ENCODE assay signal across 9 cellular contexts in genomic region chr12:105106621-105107020, GRCh38. TPM values are rescaled to one million over a fixed set of nuclear protein-coding genes. Genes with fewer than 3 reads are reported as not detected.
DNase-seq lines count a peak whose midpoint lies in the region; ATAC-seq lines count a peak whose summit lies in the region.
"Had no signal": no experiment of that assay in that cellular context is flagged by ENCODE, and none has a peak within 500 bp of the region (broad histone marks: within the 10 kb centered on the region; RNA-seq: fewer than 3 reads in every experiment).

No MANE protein-coding gene starts in this region.

- peaks cover 0 to 2% of the 10 kb centered on the region in 2 donors for H3K9me3 Mint-ChIP-seq in activated T-cell treated with anti-CD3 and anti-CD28 coated beads, Interleukin-2, amount 50 U/mL, for 72 hours
- no peaks in the 10 kb centered on the region for H3K9me3 Mint-ChIP-seq in activated T-helper 17 cell treated with anti-CD3 and anti-CD28 coated beads, Interleukin-2, amount 50 U/mL, for 72 hours

- H3K9me3 ChIP-seq in thymus (ENCODE audit: control insufficient read depth) = no peaks in the 10 kb centered on the region

- H3K27ac Mint-ChIP-seq in activated T-cell treated with anti-CD3 and anti-CD28 coated beads, Interleukin-2, amount 50 U/mL, for 72 hours = no peak overlapping the region
- H3K27ac Mint-ChIP-seq in activated T-helper 17 cell treated with anti-CD3 and anti-CD28 coated beads, Interleukin-2, amount 50 U/mL, for 72 hours = no peak overlapping the region

- peak overlapping the region; percentile 94 for H3K4me3 ChIP-seq in thymus (ENCODE audit: low read length)

- peaks cover 5% of the 10 kb centered on the region for H3K4me1 ChIP-seq in thymus (ENCODE audit: control insufficient read depth, insufficient read depth, low read length)

- H3K36me3 ChIP-seq in thymus (ENCODE audit: control insufficient read depth, insufficient read depth) = no peaks in the 10 kb centered on the region

- peaks cover 17% of the 10 kb centered on the region for H3K27me3 Mint-ChIP-seq in activated T-cell treated with anti-CD3 and anti-CD28 coated beads, Interleukin-2, amount 50 U/mL, for 72 hours (ENCODE audit: low read depth)
- H3K27me3 Mint-ChIP-seq in activated T-helper 17 cell treated with anti-CD3 and anti-CD28 coated beads, Interleukin-2, amount 50 U/mL, for 72 hours = peaks cover 17% of the 10 kb centered on the region

- H3K27me3 ChIP-seq in thymus (ENCODE audit: control insufficient read depth, insufficient read depth) = no peaks in the 10 kb centered on the region
- H3K27me3 ChIP-seq: foreskin keratinocyte had no signal

- peaks cover 36% of the 10 kb centered on the region for H3K4me1 Mint-ChIP-seq in activated T-cell treated with anti-CD3 and anti-CD28 coated beads, Interleukin-2, amount 50 U/mL, for 72 hours (ENCODE audit: low read depth)
- H3K4me1 Mint-ChIP-seq in activated T-helper 17 cell treated with anti-CD3 and anti-CD28 coated beads, Interleukin-2, amount 50 U/mL, for 72 hours = peaks cover 5% of the 10 kb centered on the region

- no peak overlapping the region for H3K27ac ChIP-seq in thymus (ENCODE audit: low read depth)

- no peak for DNase-seq in activated T-cell treated with anti-CD3 and anti-CD28 coated beads, Interleukin-2, amount 50 U/mL, for 72 hours
- no peak for DNase-seq in activated T-cell treated with anti-CD3 and anti-CD28 coated beads, Interleukin-2, amount 50 U/mL, for 1 hour
- DNase-seq in left kidney (ENCODE audit: low read depth, low spot score) (peak; percentile 15), G401 (ENCODE audit: low spot score) (no peak)
- DNase-seq in stimulated activated naive CD4-positive, alpha-beta T cell treated with Interleukin-2 at 50 U/mL for 16 hours (lab: John Stamatoyannopoulos, UW) = no peak

- ATAC-seq in activated T-cell treated with anti-CD3 and anti-CD28 coated beads, Interleukin-2, amount 50 U/mL, for 72 hours (replicated peaks in 1 of 2) = no peak
- no peak for ATAC-seq in activated T-helper 17 cell treated with anti-CD3 and anti-CD28 coated beads, Interleukin-2, amount 50 U/mL, for 72 hours (replicated peaks)
- ATAC-seq in HG02840 (IDR thresholded peaks at IDR 0.05; ENCODE audit: low FRiP score, unreplicated experiment) = no peak

- peak overlapping the region; percentile 97 to 99 for H3K4me3 Mint-ChIP-seq in activated T-cell treated with anti-CD3 and anti-CD28 coated beads, Interleukin-2, amount 50 U/mL, for 72 hours
- peak overlapping the region; percentile 99 for H3K4me3 Mint-ChIP-seq in activated T-helper 17 cell treated with anti-CD3 and anti-CD28 coated beads, Interleukin-2, amount 50 U/mL, for 72 hours

- peaks cover 0 to 3% of the 10 kb centered on the region in 2 donors for H3K36me3 Mint-ChIP-seq in activated T-cell treated with anti-CD3 and anti-CD28 coated beads, Interleukin-2, amount 50 U/mL, for 72 hours (ENCODE audit: insufficient read depth in 2 of 2)
- peaks cover 14% of the 10 kb centered on the region for H3K36me3 Mint-ChIP-seq in activated T-helper 17 cell treated with anti-CD3 and anti-CD28 coated beads, Interleukin-2, amount 50 U/mL, for 72 hours (ENCODE audit: low read depth)

- in situ Hi-C loops in G401 (cut with HindIII; ENCODE audit: low sequenced_read_pairs) = no loop called here

- WGBS in thymus = 57% methylated on average over 7 of the region's 7 CpGs

RNA-seq across cellular contexts. Expression of gene WASHC4, which starts 0.9 kb away (rescaled TPM):
- 10 to 100 TPM; 39.5 to 40.0 TPM for total RNA-seq in activated T-cell treated with anti-CD3 and anti-CD28 coated beads, Interleukin-2, amount 50 U/mL, for 72 hours
- 10 to 100 TPM; 41.0 to 47.7 TPM for total RNA-seq in activated T-helper 17 cell treated with anti-CD3 and anti-CD28 coated beads, Interleukin-2, amount 50 U/mL, for 72 hours
- polyA plus RNA-seq in thymus = 28.4 TPM
- 21.9 and 77.3 TPM in 2 replicates for total RNA-seq in G401 (2014; rRNA removed; shearing (Covaris generic))

RNA-seq across cellular contexts. Expression of gene ALDH1L2, which starts 22.4 kb away (rescaled TPM):
- 10 to 100 TPM; 11.1 to 16.1 TPM for total RNA-seq in activated T-cell treated with anti-CD3 and anti-CD28 coated beads, Interleukin-2, amount 50 U/mL, for 72 hours
- 1 to 10 TPM in 1 of 2 donors, under 1 TPM in 1; 0.35 to 2.8 TPM for total RNA-seq in activated T-helper 17 cell treated with anti-CD3 and anti-CD28 coated beads, Interleukin-2, amount 50 U/mL, for 72 hours
- polyA plus RNA-seq in thymus = 0.55 TPM
- total RNA-seq in G401 (2014; rRNA removed; shearing (Covaris generic)) = 0.55 and 2.2 TPM in 2 replicates
